ENCODE assay signal across 2 cellular contexts in genomic region chr5:178386532-178386931, GRCh38.
TF ChIP-seq lines count a peak whose summit lies in the region.

No MANE protein-coding gene starts in this region.

TF ChIP-seq in SK-N-SH, 30 proteins besides CTCF, POLR2A, EP300 and RAD21:
- TF ChIP-seq POLR2AphosphoS5 (IDR thresholded peaks at IDR 0.05; ENCODE audit: low read depth, low read length) (no peak), FOSL2 (IDR thresholded peaks at IDR 0.05; ENCODE audit: borderline replicate concordance, low read depth) (no peak), USF2 (IDR thresholded peaks at IDR 0.05; ENCODE audit: borderline replicate concordance, low read depth, low read length) (no peak), NFIC (IDR thresholded peaks at IDR 0.05; ENCODE audit: borderline replicate concordance) (no peak), MAX (IDR thresholded peaks at IDR 0.05; ENCODE audit: low read depth) (no peak), YY1 (IDR thresholded peaks at IDR 0.05; ENCODE audit: low read depth) (no peak), TEAD4 (IDR thresholded peaks at IDR 0.05; ENCODE audit: borderline replicate concordance, insufficient read depth) (no peak), RFX5 (IDR thresholded peaks at IDR 0.05; ENCODE audit: low read length) (no peak), EZH2phosphoT487 (IDR thresholded peaks at IDR 0.05; ENCODE audit: borderline replicate concordance, low read depth) (no peak), GABPA (IDR thresholded peaks at IDR 0.05; ENCODE audit: low read depth) (no peak), FOXJ3 (CRISPR knock-in tag; IDR thresholded peaks at IDR 0.05) (no peak), TCF12 (IDR thresholded peaks at IDR 0.05) (no peak), PBX3 (IDR thresholded peaks at IDR 0.05) (no peak), GATA2 (CRISPR knock-in tag; IDR thresholded peaks at IDR 0.05) (no peak), SMC3 (IDR thresholded peaks at IDR 0.05; ENCODE audit: low read depth, low read length) (no peak), FOXM1 (IDR thresholded peaks at IDR 0.05; ENCODE audit: low read depth) (no peak), IRF3 (IDR thresholded peaks at IDR 0.05; ENCODE audit: low read depth, low read length) (no peak), ZBTB33 (IDR thresholded peaks at IDR 0.05; ENCODE audit: borderline replicate concordance, low read depth) (no peak), RXRA (IDR thresholded peaks at IDR 0.05; ENCODE audit: borderline replicate concordance, low read depth) (no peak), RCOR1 (IDR thresholded peaks at IDR 0.05; ENCODE audit: low read length) (no peak)
TF ChIP-seq in SK-N-SH: peak in this region for 0.

TF ChIP-seq in SK-N-SH treated with all-trans-retinoic acid at 6 μM for 48 hours, 23 proteins besides CTCF, POLR2A, EP300 and RAD21:
- TF ChIP-seq CSRNP3 (CRISPR knock-in tag; IDR thresholded peaks at IDR 0.05) (no peak), ZNF70 (CRISPR knock-in tag; IDR thresholded peaks at IDR 0.05) (no peak), ZC3H10 (CRISPR knock-in tag; IDR thresholded peaks at IDR 0.05) (no peak), GLIS3 (CRISPR knock-in tag; IDR thresholded peaks at IDR 0.05) (no peak), OSR1 (CRISPR knock-in tag; IDR thresholded peaks at IDR 0.05) (no peak), ZNF8 (CRISPR knock-in tag; IDR thresholded peaks at IDR 0.05) (no peak), POU6F1 (CRISPR knock-in tag; IDR thresholded peaks at IDR 0.05; ENCODE audit: borderline replicate concordance, low read depth) (no peak), ISL1 (CRISPR knock-in tag; IDR thresholded peaks at IDR 0.05) (no peak), ZFP30 (CRISPR knock-in tag; IDR thresholded peaks at IDR 0.05) (no peak), BACH2 (CRISPR knock-in tag; IDR thresholded peaks at IDR 0.05; ENCODE audit: borderline replicate concordance) (no peak)
